Comparison of ENCODE assay signal across 8 cellular contexts in the genomic region with DNA sequence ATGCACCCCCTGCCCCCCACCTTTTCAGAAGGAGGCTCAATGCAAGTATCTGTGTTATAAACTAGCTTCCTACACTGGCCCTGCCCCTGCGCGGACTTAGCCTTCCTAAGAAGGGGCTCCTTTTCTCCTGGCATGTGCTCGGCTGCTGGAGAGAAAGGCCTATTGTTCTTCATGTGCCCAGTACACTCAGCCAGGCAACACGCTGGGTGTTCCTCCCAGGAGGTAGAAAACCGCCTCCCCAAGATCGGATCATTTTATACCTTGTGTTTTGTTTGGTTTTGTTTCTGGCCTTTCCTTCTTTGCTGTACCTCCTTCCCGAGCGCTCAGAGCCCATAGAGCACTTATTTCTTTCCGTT. TPM values are rescaled to one million over a fixed set of nuclear protein-coding genes. Genes with fewer than 3 reads are reported as not detected.
DNase-seq lines count a peak whose midpoint lies in the region; ATAC-seq lines count a peak whose summit lies in the region.

No MANE protein-coding gene starts in this region.

- H3K4me1 Mint-ChIP-seq in activated CD8-positive, alpha-beta T cell treated with anti-CD3 and anti-CD28 coated beads, Interleukin-2, amount 10 ng/mL, durations not matched to agents 7 days and 5 days (ENCODE audit: low read depth): peaks cover 80% of the 10 kb centered on the region

- no peaks in the 10 kb centered on the region for H3K27me3 ChIP-seq in right cardiac atrium (ENCODE audit: control insufficient read depth, insufficient read depth)

- CTCF ChIA-PET in activated CD8-positive, alpha-beta T cell treated with anti-CD3 and anti-CD28 coated beads, Interleukin-2, amount 10 ng/mL, durations not matched to agents 7 days and 5 days (lab: Charles Lee): interaction anchor here (0.6 to 15.2 kb wide), 7 partner anchors 13 to 453 kb away, joined by 3 to 301 read pairs (median 5); a partner anchor contains a TSS

- ATAC-seq in activated CD8-positive, alpha-beta T cell treated with anti-CD3 and anti-CD28 coated beads, Interleukin-2, amount 10 ng/mL, durations not matched to agents 7 days and 5 days: no peak
- ATAC-seq in right cardiac atrium (peak in 1 of 2 donors; percentile 9), sciatic nerve (peak; percentile 49), GM21723 (IDR thresholded peaks at IDR 0.05; ENCODE audit: unreplicated experiment) (no peak), HG02678 (IDR thresholded peaks at IDR 0.05; ENCODE audit: unreplicated experiment) (no peak), GM21381 (IDR thresholded peaks at IDR 0.05; ENCODE audit: unreplicated experiment) (no peak)

- no peak overlapping the region for H3K4me3 ChIP-seq in right cardiac atrium (ENCODE audit: low read length)

- no peaks in the 10 kb centered on the region for H3K27me3 Mint-ChIP-seq in activated CD8-positive, alpha-beta T cell treated with anti-CD3 and anti-CD28 coated beads, Interleukin-2, amount 10 ng/mL, durations not matched to agents 7 days and 5 days (ENCODE audit: low read depth)

- peak overlapping the region; percentile 92 for H3K27ac Mint-ChIP-seq in activated CD8-positive, alpha-beta T cell treated with anti-CD3 and anti-CD28 coated beads, Interleukin-2, amount 10 ng/mL, durations not matched to agents 7 days and 5 days

- POLR2A ChIA-PET in activated CD8-positive, alpha-beta T cell treated with anti-CD3 and anti-CD28 coated beads, Interleukin-2, amount 10 ng/mL, durations not matched to agents 7 days and 5 days (lab: Charles Lee): interaction anchor here (0.7 to 8.2 kb wide), 6 partner anchors 18 to 453 kb away, joined by 3 to 69 read pairs (median 13); a partner anchor contains a TSS

- peak overlapping the region; percentile 50 for H3K4me3 Mint-ChIP-seq in activated CD8-positive, alpha-beta T cell treated with anti-CD3 and anti-CD28 coated beads, Interleukin-2, amount 10 ng/mL, durations not matched to agents 7 days and 5 days

- H3K9me3 Mint-ChIP-seq in activated CD8-positive, alpha-beta T cell treated with anti-CD3 and anti-CD28 coated beads, Interleukin-2, amount 10 ng/mL, durations not matched to agents 7 days and 5 days (ENCODE audit: insufficient read depth): no peaks in the 10 kb centered on the region

- H3K9me3 ChIP-seq in right cardiac atrium (ENCODE audit: control insufficient read depth, low read length): no peaks in the 10 kb centered on the region

- 51% methylated on average over 9 of the region's 9 CpGs for WGBS in right cardiac atrium

- peak overlapping the region; percentile 74 for H3K27ac ChIP-seq in right cardiac atrium (ENCODE audit: low read length)

- H3K4me1 ChIP-seq in right cardiac atrium (ENCODE audit: control insufficient read depth, insufficient read depth, low read length): peaks cover 34% of the 10 kb centered on the region

- H3K36me3 Mint-ChIP-seq in activated CD8-positive, alpha-beta T cell treated with anti-CD3 and anti-CD28 coated beads, Interleukin-2, amount 10 ng/mL, durations not matched to agents 7 days and 5 days (ENCODE audit: low read depth): peaks cover 4% of the 10 kb centered on the region

- intact Hi-C loops in right cardiac atrium (cut with DNase I): loop anchor here (2.0 to 10.0 kb wide), 10 partner anchors 37 to 992 kb away; a partner anchor contains a TSS
- intact Hi-C loops in sciatic nerve (cut with DNase I): loop anchor here (10.0 kb wide), 3 partner anchors 45 to 575 kb away; a partner anchor contains a TSS

- DNase-seq in NCI-H510A treated with DMSO at 0.1 percent for 48 hours (lab: John Stamatoyannopoulos, UW): peak; percentile 46
- DNase-seq in NCI-H510A (lab: John Stamatoyannopoulos, UW): no peak
- no peak for DNase-seq in activated CD8-positive, alpha-beta T cell treated with anti-CD3 and anti-CD28 coated beads, Interleukin-2, amount 10 ng/mL, durations not matched to agents 7 days and 5 days
- peak; percentile 37 to 64 (median 47) for DNase-seq in right cardiac atrium
- no peak for DNase-seq in sciatic nerve (ENCODE audit: low spot score)

RNA-seq across cellular contexts. Expression of a gene that starts 30.2 kb away (rescaled TPM):
- total RNA-seq in activated CD8-positive, alpha-beta T cell treated with anti-CD3 and anti-CD28 coated beads, Interleukin-2, amount 10 ng/mL, durations not matched to agents 7 days and 5 days: 100 to 1,000 TPM; 257 TPM
- total RNA-seq in right cardiac atrium (10 to 100 TPM; 30.1 to 60.6 (median 41.2) TPM), sciatic nerve (222 TPM)
- 39.4 TPM for polyA plus RNA-seq in right cardiac atrium

Comparison
In these comparisons a context has a peak if more than half of its experiments do, and no peak if none do; other contexts are left out.
1. DNase-seq: peak in NCI-H510A treated with DMSO at 0.1 percent for 48 hours (single experiment) and right cardiac atrium (3 of 3); none in NCI-H510A (single experiment), activated CD8-positive, alpha-beta T cell treated with anti-CD3 and anti-CD28 coated beads, Interleukin-2, amount 10 ng/mL, durations not matched to agents 7 days and 5 days (single experiment) and sciatic nerve (single experiment).